In the genomic region with DNA sequence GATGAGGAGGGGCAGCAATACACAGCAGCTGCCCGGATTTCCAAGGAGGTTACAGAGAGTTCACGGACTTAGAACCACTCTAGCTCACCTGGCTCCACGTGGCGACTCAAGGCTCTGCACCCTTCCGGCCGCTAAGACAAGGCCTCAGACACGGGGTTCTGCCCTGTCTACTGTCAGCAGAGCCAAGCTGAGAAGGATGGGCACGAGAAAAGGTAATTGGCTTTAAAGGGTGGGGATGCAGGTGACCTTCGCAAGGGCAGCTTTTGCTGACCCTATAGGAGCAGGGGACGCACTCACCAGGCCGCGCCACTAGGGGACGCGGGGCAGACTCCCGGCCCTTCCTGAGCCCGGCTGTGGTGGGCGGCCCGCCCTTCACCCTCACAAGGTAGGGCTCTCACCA, we compare ENCODE assay signal across 21 cellular contexts.
DNase-seq lines count a peak whose midpoint lies in the region; ATAC-seq, FAIRE-seq and TF ChIP-seq lines count a peak whose summit lies in the region.
"Had no signal": no experiment of that assay in that cellular context is flagged by ENCODE, and none has a peak within 500 bp of the region (broad histone marks: within the 10 kb centered on the region; RNA-seq: fewer than 3 reads in every experiment).

No MANE protein-coding gene starts in this region.

- no peak overlapping the region for H2AFZ ChIP-seq in Loucy (ENCODE audit: low read length)

- no peaks in the 10 kb centered on the region for H4K20me1 ChIP-seq in Loucy (ENCODE audit: insufficient read depth, low read length, poor library complexity, severe bottlenecking)

- H3K4me3 ChIP-seq in BE2C (ENCODE audit: low read depth, low read length) = no peak overlapping the region
- H3K4me3 ChIP-seq in Loucy (ENCODE audit: low read length, poor library complexity, severe bottlenecking) = no peak overlapping the region
- H3K4me3 ChIP-seq in bronchial epithelial cell (ENCODE audit: low read depth, low read length) = no peak overlapping the region
- H3K4me3 ChIP-seq in kidney epithelial cell (ENCODE audit: low read depth, low read length) = no peak overlapping the region
- H3K4me3 ChIP-seq in naive thymus-derived CD4-positive, alpha-beta T cell (ENCODE audit: low read length) = no peak overlapping the region
- H3K4me3 ChIP-seq in esophagus squamous epithelium = no peak overlapping the region
- H3K4me3 ChIP-seq: lung, stomach had no signal

- no peaks in the 10 kb centered on the region for H3K79me2 ChIP-seq in Loucy (ENCODE audit: insufficient read depth, low read length)

- H3F3A ChIP-seq in Loucy (ENCODE audit: low read depth) = no peaks in the 10 kb centered on the region

- no peaks in the 10 kb centered on the region for H3K9me3 Mint-ChIP-seq in naive thymus-derived CD4-positive, alpha-beta T cell
- H3K9me3 Mint-ChIP-seq: activated naive CD4-positive, alpha-beta T cell treated with anti-CD3 and anti-CD28 coated beads, Interleukin-2, amount 50 U/mL, for 72 hours; central memory CD8-positive, alpha-beta T cell; T-helper 1 cell treated with Interleukin-12 subunit alpha and Interleukin-12 subunit beta and Interleukin-4 antibody, amounts not matched to agents 30 μg/mL and 1 μg/mL, for 36 hours had no signal

- intact Hi-C loops in naive thymus-derived CD4-positive, alpha-beta T cell (cut with micrococcal nuclease) = no loop called here
- intact Hi-C loops in esophagus squamous epithelium (cut with DNase I) = no loop called here

- no peak overlapping the region for H3K4me3 Mint-ChIP-seq in naive thymus-derived CD4-positive, alpha-beta T cell
- H3K4me3 Mint-ChIP-seq: central memory CD8-positive, alpha-beta T cell; T-helper 1 cell treated with Interleukin-12 subunit alpha and Interleukin-12 subunit beta and Interleukin-4 antibody, amounts not matched to agents 30 μg/mL and 1 μg/mL, for 36 hours had no signal

- POLR2A ChIA-PET in naive thymus-derived CD4-positive, alpha-beta T cell (lab: Charles Lee) = no interaction called here

- TF ChIP-seq POLR2A in GM12892 (IDR thresholded peaks at IDR 0.05; ENCODE audit: low read depth, low read length) (no peak), esophagus squamous epithelium (IDR thresholded peaks at IDR 0.05) (no peak)

- H3K4me1 ChIP-seq in BE2C = no peaks in the 10 kb centered on the region
- H3K4me1 ChIP-seq in Loucy (ENCODE audit: insufficient read depth, low read length, poor library complexity, severe bottlenecking) = no peaks in the 10 kb centered on the region
- no peaks in the 10 kb centered on the region for H3K4me1 ChIP-seq in naive thymus-derived CD4-positive, alpha-beta T cell (ENCODE audit: control insufficient read depth in 2 of 2, insufficient read depth in 2 of 2, low read length in 2 of 2)
- no peaks in the 10 kb centered on the region for H3K4me1 ChIP-seq in esophagus squamous epithelium
- H3K4me1 ChIP-seq: stomach had no signal

- H3K27me3 ChIP-seq in BE2C (no peaks in the 10 kb centered on the region), Loucy (ENCODE audit: insufficient read depth, low read length, poor library complexity, severe bottlenecking) (no peaks in the 10 kb centered on the region), bronchial epithelial cell (ENCODE audit: control insufficient read depth, insufficient read depth, low read length) (no peaks in the 10 kb centered on the region), kidney epithelial cell (ENCODE audit: control insufficient read depth, insufficient read depth, low read length) (no peaks in the 10 kb centered on the region), esophagus squamous epithelium (peaks cover 0 to 18% (median 1%) of the 10 kb centered on the region in 4 donors)
- H3K27me3 ChIP-seq in naive thymus-derived CD4-positive, alpha-beta T cell (ENCODE audit: control insufficient read depth in 2 of 2, insufficient read depth in 2 of 2, low read length in 2 of 2) = no peaks in the 10 kb centered on the region
- H3K27me3 ChIP-seq: neutrophil had no signal

- no peak overlapping the region for H3K4me2 ChIP-seq in Loucy (ENCODE audit: low read depth, low read length, poor library complexity, severe bottlenecking)

- H3K36me3 Mint-ChIP-seq in naive thymus-derived CD4-positive, alpha-beta T cell = no peaks in the 10 kb centered on the region
- H3K36me3 Mint-ChIP-seq: activated naive CD4-positive, alpha-beta T cell treated with anti-CD3 and anti-CD28 coated beads, Interleukin-2, amount 50 U/mL, for 72 hours had no signal

- H3K27ac ChIP-seq in naive thymus-derived CD4-positive, alpha-beta T cell (ENCODE audit: low read depth, low read length) = no peak overlapping the region
- H3K27ac ChIP-seq in esophagus squamous epithelium = no peak overlapping the region
- H3K27ac ChIP-seq: neutrophil, stomach had no signal

- ATAC-seq in naive thymus-derived CD4-positive, alpha-beta T cell = no peak
- ATAC-seq: activated naive CD4-positive, alpha-beta T cell treated with anti-CD3 and anti-CD28 coated beads, Interleukin-2, amount 50 U/mL, for 72 hours; esophagus mucosa had no signal

- H3K36me3 ChIP-seq in BE2C = no peaks in the 10 kb centered on the region
- no peaks in the 10 kb centered on the region for H3K36me3 ChIP-seq in Loucy (ENCODE audit: insufficient read depth, low read length)
- no peaks in the 10 kb centered on the region for H3K36me3 ChIP-seq in bronchial epithelial cell (ENCODE audit: control insufficient read depth, insufficient read depth, low read length)
- H3K36me3 ChIP-seq in kidney epithelial cell (ENCODE audit: control insufficient read depth, insufficient read depth, low read length) = no peaks in the 10 kb centered on the region
- no peaks in the 10 kb centered on the region for H3K36me3 ChIP-seq in naive thymus-derived CD4-positive, alpha-beta T cell (ENCODE audit: control insufficient read depth in 2 of 3, insufficient read depth in 3 of 3, low read length in 3 of 3)
- H3K36me3 ChIP-seq in esophagus squamous epithelium = no peaks in the 10 kb centered on the region
- H3K36me3 ChIP-seq: neutrophil, stomach had no signal

- CTCF ChIA-PET in naive thymus-derived CD4-positive, alpha-beta T cell (lab: Charles Lee) = no interaction called here

- 77% methylated on average over 13 to 14 of the region's 18 CpGs for WGBS in esophagus squamous epithelium, 2 donors

- H3K27ac Mint-ChIP-seq in naive thymus-derived CD4-positive, alpha-beta T cell = no peak overlapping the region
- H3K27ac Mint-ChIP-seq: activated naive CD4-positive, alpha-beta T cell treated with anti-CD3 and anti-CD28 coated beads, Interleukin-2, amount 50 U/mL, for 72 hours; T-helper 1 cell treated with Interleukin-12 subunit alpha and Interleukin-12 subunit beta and Interleukin-4 antibody, amounts not matched to agents 30 μg/mL and 1 μg/mL, for 36 hours had no signal

- FAIRE-seq in bronchial epithelial cell (lab: Jason Lieb, UNC) (no peak), GM12892 (lab: Jason Lieb, UNC) (no peak)
- FAIRE-seq: D721Med, RCC 7860 had no signal

- H3K9me3 ChIP-seq in BE2C (no peaks in the 10 kb centered on the region), Loucy (ENCODE audit: insufficient read depth, low read depth, low read length) (no peaks in the 10 kb centered on the region), esophagus squamous epithelium (no peaks in the 10 kb centered on the region)
- H3K9me3 ChIP-seq in naive thymus-derived CD4-positive, alpha-beta T cell (ENCODE audit: control insufficient read depth in 2 of 3, low read length in 3 of 3) = no peaks in the 10 kb centered on the region
- H3K9me3 ChIP-seq: neutrophil, stomach had no signal

- no peaks in the 10 kb centered on the region for H3K9me2 ChIP-seq in Loucy (replicated peaks; ENCODE audit: low read depth, low read length)

- TF ChIP-seq CTCF in BE2C (IDR thresholded peaks at IDR 0.05; ENCODE audit: low read depth, low read length) (no peak), Loucy (conservative IDR thresholded peaks at IDR 0.05; ENCODE audit: low read length) (peak; percentile 21; the same call in 1 of the 2 replicates), bronchial epithelial cell (IDR thresholded peaks at IDR 0.05; ENCODE audit: insufficient read depth, low read length, severe bottlenecking) (peak; percentile 21), kidney epithelial cell (IDR thresholded peaks at IDR 0.05; ENCODE audit: insufficient read depth, low read length, poor library complexity, severe bottlenecking) (peak; percentile 27), esophagus squamous epithelium (IDR thresholded peaks at IDR 0.05) (no peak)

- H3K9ac ChIP-seq in Loucy (ENCODE audit: low read depth, low read length, poor library complexity, severe bottlenecking) = no peak overlapping the region

- DNase-seq in BE2C = peak; percentile 14
- DNase-seq in bronchial epithelial cell (ENCODE audit: low read depth) = no peak
- DNase-seq in kidney epithelial cell (ENCODE audit: low read depth) = no peak
- no peak for DNase-seq in naive thymus-derived CD4-positive, alpha-beta T cell
- no peak for DNase-seq in GM12892 (ENCODE audit: insufficient read length)
- no peak for DNase-seq in esophagus squamous epithelium (lab: John Stamatoyannopoulos, UW)
- DNase-seq in AG08396 (ENCODE audit: low spot score) = no peak
- DNase-seq: activated T-cell treated with anti-CD3 and anti-CD28 coated beads for 4 hours, hypothalamus, NCI-H1105 treated with DMSO at 0.1 percent for 48 hours, NCI-H446, stomach had no signal

- peaks cover 0 to 18% (median 4%) of the 10 kb centered on the region in 5 donors for H3K27me3 Mint-ChIP-seq in naive thymus-derived CD4-positive, alpha-beta T cell

- peaks cover 0 to 2% (median 0%) of the 10 kb centered on the region in 7 donors for H3K4me1 Mint-ChIP-seq in naive thymus-derived CD4-positive, alpha-beta T cell
- H3K4me1 Mint-ChIP-seq: central memory CD8-positive, alpha-beta T cell had no signal

Comparison
In these comparisons a context has a peak if more than half of its experiments do, and no peak if none do; other contexts are left out.
1. CTCF ChIP-seq: peak in Loucy (single experiment), bronchial epithelial cell (single experiment) and kidney epithelial cell (single experiment); none in BE2C (single experiment) and esophagus squamous epithelium (0 of 6).